Comparison of ENCODE assay signal across 1 cellular context in the genomic region with DNA sequence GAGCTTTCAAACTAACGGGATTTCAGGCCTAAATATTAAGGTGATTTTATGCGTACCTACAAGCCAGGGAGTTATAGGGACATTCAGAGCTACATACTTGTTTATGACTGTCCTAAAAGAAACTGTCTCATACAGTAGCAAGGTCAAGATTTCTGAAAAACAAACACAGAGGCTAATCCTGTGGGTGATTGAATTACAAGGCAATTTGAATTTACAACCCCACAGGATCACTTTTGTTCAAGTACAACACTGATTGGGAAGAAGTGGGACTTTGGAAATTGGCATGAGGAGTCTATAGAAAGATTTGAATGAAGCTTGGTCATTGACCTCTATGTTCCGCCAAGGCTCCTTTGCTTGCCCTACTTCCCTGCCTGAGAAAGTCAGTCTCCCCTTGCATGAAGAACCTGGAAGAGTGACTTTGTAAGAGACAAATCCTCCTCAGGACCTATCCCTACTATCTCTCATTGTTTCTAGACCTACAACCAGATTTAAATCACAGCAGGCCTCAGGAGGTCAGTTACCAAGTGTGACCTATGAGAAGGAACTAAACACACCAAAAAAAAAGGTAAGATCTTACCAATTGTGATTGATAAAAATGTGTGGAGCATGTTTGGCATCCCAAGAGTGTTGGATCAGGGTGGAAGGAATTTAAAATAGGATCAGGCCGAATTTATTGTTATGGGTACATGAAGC.
TF ChIP-seq lines count a peak whose summit lies in the region.

No MANE protein-coding gene starts in this region.

TF ChIP-seq in GM12878, 131 proteins besides CTCF, POLR2A, EP300 and RAD21:
- no peak for TF ChIP-seq SREBF2 (IDR thresholded peaks at IDR 0.05; ENCODE audit: low read length)
TF ChIP-seq in GM12878: peak in this region for 0.
